8 cellular contexts compared by ENCODE assay signal in the genomic region with DNA sequence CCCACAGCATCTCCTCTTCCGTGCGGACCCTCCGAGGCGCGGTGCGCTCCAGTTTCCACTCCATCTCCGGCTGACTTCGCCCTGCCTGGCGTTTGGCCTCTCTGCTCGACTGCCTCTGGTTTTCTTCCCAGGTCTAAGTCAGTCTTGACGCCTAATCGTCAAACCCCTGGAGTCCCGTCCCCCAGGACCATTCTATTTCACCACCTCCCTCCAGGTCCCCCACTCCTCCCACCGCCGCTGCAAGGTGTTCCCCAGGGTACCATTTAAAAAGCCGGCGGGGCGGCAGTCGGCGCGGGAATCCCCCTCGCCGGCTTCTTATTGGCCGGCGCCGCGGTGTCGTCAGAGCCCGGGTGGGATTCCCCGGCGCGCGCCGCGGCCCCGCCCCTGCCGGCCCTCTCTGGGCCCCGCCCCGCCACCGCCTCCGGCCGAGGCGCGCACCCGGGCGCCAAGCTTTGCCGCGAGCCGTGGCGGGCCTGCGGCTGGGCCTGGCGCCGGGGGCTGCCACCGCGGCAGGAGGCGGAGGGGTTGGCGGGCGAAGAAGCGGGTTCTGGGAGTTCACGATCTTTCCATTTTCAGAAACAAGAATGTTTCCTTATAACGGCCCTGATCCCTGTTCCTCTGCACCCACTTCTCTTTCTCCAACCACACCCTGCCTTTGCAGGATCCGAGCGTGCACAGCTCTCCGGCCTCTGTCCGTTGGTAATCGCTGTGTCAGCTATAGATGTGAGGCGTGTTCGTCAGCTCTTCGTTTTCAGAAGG. TPM values are rescaled to one million over a fixed set of nuclear protein-coding genes. Genes with fewer than 3 reads are reported as not detected.
DNase-seq lines count a peak whose midpoint lies in the region; ATAC-seq and TF ChIP-seq lines count a peak whose summit lies in the region.

A gene with protein sequence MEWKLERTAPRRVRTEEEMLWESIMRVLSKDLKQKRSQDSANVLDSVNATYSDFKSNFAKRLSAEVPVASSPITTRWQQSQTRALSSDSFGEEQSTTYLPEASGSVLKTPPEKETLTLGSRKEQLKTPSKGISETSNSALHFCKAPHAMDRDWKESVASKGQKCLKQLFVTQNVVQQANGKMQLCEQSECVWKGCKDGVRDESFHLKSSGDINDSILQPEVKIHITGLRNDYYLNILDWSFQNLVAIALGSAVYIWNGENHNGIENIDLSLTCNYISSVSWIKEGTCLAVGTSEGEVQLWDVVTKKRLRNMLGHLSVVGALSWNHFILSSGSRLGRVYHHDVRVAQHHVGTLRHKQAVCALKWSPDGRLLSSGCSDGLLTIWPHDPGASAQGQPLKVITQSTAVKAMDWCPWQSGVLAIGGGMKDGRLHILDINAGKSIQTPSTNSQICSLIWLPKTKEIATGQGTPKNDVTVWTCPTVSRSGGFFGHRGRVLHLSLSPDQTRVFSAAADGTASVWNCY (minus strand): TSS at position 241 of the 759 bp plus-strand sequence. CDS start 177 bp downstream, at position 64.

- no peak for TF ChIP-seq CTCF in lung (IDR thresholded peaks at IDR 0.05; ENCODE audit: control extremely low read depth, extremely low read depth)

- 1% methylated on average over 61 to 69 of the region's 69 CpGs for WGBS in lung, 2 donors

- H3K27ac ChIP-seq in duodenal mucosa (ENCODE audit: low read depth, low read length) (no peak within 1 kb of the TSS), lung (ENCODE audit: low read depth in 1 of 2, low read length in 1 of 2) (no peak within 1 kb of the TSS)

- peak; percentile 71 for ATAC-seq in GM19043 (IDR thresholded peaks at IDR 0.05; ENCODE audit: low read depth, unreplicated experiment)
- ATAC-seq in HG03280 (IDR thresholded peaks at IDR 0.05; ENCODE audit: unreplicated experiment), result peak; percentile 90
- peak; percentile 88 for ATAC-seq in lung (ENCODE audit: insufficient read depth, low FRiP score)

- no peaks in the 10 kb centered on the region for H3K36me3 ChIP-seq in duodenal mucosa (ENCODE audit: control insufficient read depth in 1 of 2, insufficient read depth in 2 of 2, low read length in 2 of 2)
- H3K36me3 ChIP-seq in lung (ENCODE audit: control insufficient read depth in 2 of 2, insufficient read depth in 2 of 2, low read length in 2 of 2), result no peaks in the 10 kb centered on the region

- DNase-seq in AG08396 (ENCODE audit: low spot score) (peak; percentile 95), NCI-H446 (lab: John Stamatoyannopoulos, UW) (peak; percentile 46 to 87), lung (ENCODE audit: low spot score) (peak; percentile 35)
- DNase-seq in activated CD4-positive, alpha-beta T cell treated with anti-CD3 and anti-CD28 coated beads, Interleukin-2, amount 50 U/mL, for 1 hour, result peak; percentile 61
- peak; percentile 52 to 68 (median 65) for DNase-seq in stimulated activated CD4-positive, alpha-beta T cell treated with anti-CD3 and anti-CD28 coated beads, TNF-alpha, amount 100 ng/mL, for 4 hours (ENCODE audit: low read depth in 3 of 3)

- H3K27me3 ChIP-seq in duodenal mucosa (ENCODE audit: control insufficient read depth in 1 of 2, insufficient read depth in 2 of 2, low read length in 2 of 2), result peaks cover 37 to 48% of the 10 kb centered on the region in 2 donors
- no peaks in the 10 kb centered on the region for H3K27me3 ChIP-seq in lung (ENCODE audit: control insufficient read depth, insufficient read depth)

- peak within 1 kb of the TSS in 1 of 2 donors; percentile 16 for H3K9ac ChIP-seq in duodenal mucosa (ENCODE audit: low read depth in 1 of 2, low read length in 2 of 2)

- peak within 1 kb of the TSS; percentile 73 to 74 for H3K4me3 ChIP-seq in duodenal mucosa (ENCODE audit: low read depth in 1 of 2, low read length in 2 of 2)
- peak within 1 kb of the TSS; percentile 32 for H3K4me3 ChIP-seq in lung

- H3K4me1 ChIP-seq in duodenal mucosa (ENCODE audit: control insufficient read depth in 1 of 2, insufficient read depth in 2 of 2, low read length in 2 of 2) (peaks cover 27 to 32% of the 10 kb centered on the region in 2 donors), lung (ENCODE audit: control insufficient read depth in 2 of 2, insufficient read depth in 2 of 2, low read length in 2 of 2) (peaks cover 0 to 8% of the 10 kb centered on the region in 2 donors)

- H3K9me3 ChIP-seq in duodenal mucosa (ENCODE audit: control insufficient read depth in 1 of 2, low read length in 2 of 2) (no peaks in the 10 kb centered on the region), lung (ENCODE audit: control insufficient read depth in 2 of 2, insufficient read depth in 1 of 2, low read length in 1 of 2) (peaks cover 0 to 2% of the 10 kb centered on the region in 2 donors)

RNA-seq across cellular contexts. Expression of the gene that starts here (rescaled TPM):
- 1 to 10 TPM; 1.4 to 5.7 TPM for total RNA-seq in lung
- under 1 TPM; 0.28 to 0.42 TPM for polyA plus RNA-seq in lung

Comparison
In these comparisons a context has a peak if more than half of its experiments do, and no peak if none do; other contexts are left out.
1. DNase-seq: peak in every context shown above with its lines; median percentile 95 in AG08396; 66 in NCI-H446; 65 in stimulated activated CD4-positive, alpha-beta T cell treated with anti-CD3 and anti-CD28 coated beads, TNF-alpha, amount 100 ng/mL, for 4 hours; 61 in activated CD4-positive, alpha-beta T cell treated with anti-CD3 and anti-CD28 coated beads, Interleukin-2, amount 50 U/mL, for 1 hour; 35 in lung.